In genomic region chr20:37315293-37316110, GRCh38 we compare ENCODE assay signal across 8 cellular contexts. TPM values are rescaled to one million over a fixed set of nuclear protein-coding genes. Genes with fewer than 3 reads are reported as not detected.
A peak's percentile ranks its signal among the peaks of the same experiment; 100 is the strongest.
DNase-seq lines count a peak whose midpoint lies in the region; ATAC-seq and TF ChIP-seq lines count a peak whose summit lies in the region.

No MANE protein-coding gene starts in this region.

- H3K36me3 Mint-ChIP-seq in activated T-cell treated with anti-CD3 and anti-CD28 coated beads, Interleukin-2, amount 50 U/mL, for 24 hours (ENCODE audit: low read depth), result peaks cover 66% of the 10 kb centered on the region
- H3K36me3 Mint-ChIP-seq in natural killer cell, result no peaks in the 10 kb centered on the region

- H3K4me3 Mint-ChIP-seq in activated T-cell treated with anti-CD3 and anti-CD28 coated beads, Interleukin-2, amount 50 U/mL, for 24 hours, result no peak overlapping the region
- no peak overlapping the region for H3K4me3 Mint-ChIP-seq in natural killer cell

- no peaks in the 10 kb centered on the region for H3K9me3 Mint-ChIP-seq in activated T-cell treated with anti-CD3 and anti-CD28 coated beads, Interleukin-2, amount 50 U/mL, for 24 hours
- H3K9me3 Mint-ChIP-seq in natural killer cell, result no peaks in the 10 kb centered on the region

- TF ChIP-seq CTCF in dorsolateral prefrontal cortex (IDR thresholded peaks at IDR 0.05 in 54 of 56, conservative IDR thresholded peaks at IDR 0.05 in 2 of 56; ENCODE audit: low read depth in 1 of 56, partially characterized antibody in 56 of 56) (no peak), natural killer cell (IDR thresholded peaks at IDR 0.05) (no peak)

- H3K4me3 ChIP-seq in dorsolateral prefrontal cortex, result no peak overlapping the region

- no peak for DNase-seq in activated T-cell treated with anti-CD3 and anti-CD28 coated beads, Interleukin-2, amount 50 U/mL, for 24 hours
- DNase-seq in activated T-cell treated with anti-CD3 and anti-CD28 coated beads, Interleukin-2, amount 50 U/mL, for 1 hour, result no peak
- DNase-seq in dorsolateral prefrontal cortex (no peak), natural killer cell (no peak), SW480 (ENCODE audit: low spot score) (no peak), mesenteric fat pad (ENCODE audit: low spot score) (no peak)
- DNase-seq in stimulated activated CD8-positive, alpha-beta memory T cell treated with anti-CD3 and anti-CD28 coated beads, Interleukin-4, amount 100 ng/mL, for 48 hours, result no peak

- intact Hi-C loops in dorsolateral prefrontal cortex (cut with DNase I) (no loop called here), natural killer cell (cut with micrococcal nuclease) (no loop called here)

- peak overlapping the region in 34 of 59 donors; percentile 2 to 73 (median 44) for H3K27ac ChIP-seq in dorsolateral prefrontal cortex

- ATAC-seq in HG03520 (IDR thresholded peaks at IDR 0.05; ENCODE audit: unreplicated experiment), result peak; percentile 35
- ATAC-seq in natural killer cell, result peak; percentile 9 to 60 (median 12)

- H3K4me1 Mint-ChIP-seq in activated T-cell treated with anti-CD3 and anti-CD28 coated beads, Interleukin-2, amount 50 U/mL, for 24 hours (ENCODE audit: low read depth), result peaks cover 38% of the 10 kb centered on the region
- H3K4me1 Mint-ChIP-seq in natural killer cell, result peaks cover 34 to 52% of the 10 kb centered on the region in 2 donors

- peak overlapping the region; percentile 80 for H3K27ac Mint-ChIP-seq in activated T-cell treated with anti-CD3 and anti-CD28 coated beads, Interleukin-2, amount 50 U/mL, for 24 hours
- H3K27ac Mint-ChIP-seq in natural killer cell, result peak overlapping the region; percentile 89 to 94

- no peaks in the 10 kb centered on the region for H3K27me3 ChIP-seq in dorsolateral prefrontal cortex

- no peaks in the 10 kb centered on the region for H3K27me3 Mint-ChIP-seq in activated T-cell treated with anti-CD3 and anti-CD28 coated beads, Interleukin-2, amount 50 U/mL, for 24 hours
- H3K27me3 Mint-ChIP-seq in natural killer cell (ENCODE audit: low read depth in 2 of 2), result no peaks in the 10 kb centered on the region

RNA-seq across cellular contexts. Expression of gene MANBAL, which starts 26.0 kb away (rescaled TPM):
- 10 to 100 TPM; 30.3 to 66.2 (median 44.9) TPM for total RNA-seq in dorsolateral prefrontal cortex
- 1 to 10 TPM; 5.1 to 7.9 (median 6.4) TPM for total RNA-seq in natural killer cell
- total RNA-seq in mesenteric fat pad, result 43.6 TPM

RNA-seq across cellular contexts. Expression of gene SRC, which starts 30.4 kb away (rescaled TPM):
- total RNA-seq in dorsolateral prefrontal cortex (10 to 100 TPM; 14.4 to 53.8 (median 34.1) TPM), natural killer cell (10 to 100 TPM in 2 of 3 donors, 1 to 10 TPM in 1; 2.3 to 15.6 (median 10.5) TPM), mesenteric fat pad (23.9 TPM)

RNA-seq across cellular contexts. Expression of gene GHRH, which starts 53.9 kb away (rescaled TPM):
- total RNA-seq in dorsolateral prefrontal cortex (1 to 10 TPM in 4 of 120 experiments, under 1 TPM in 1, not detected in 115; 0.97 to 1.7 (median 1.1) TPM), natural killer cell (not detected), mesenteric fat pad (not detected)
